In genomic region chr4:142036795-142037583, GRCh38 we compare ENCODE assay signal across 1 cellular context.
TF ChIP-seq lines count a peak whose summit lies in the region.

No MANE protein-coding gene starts in this region.

TF ChIP-seq in IMR-90, 13 proteins besides CTCF, POLR2A, EP300 and RAD21:
- TF ChIP-seq CHD1 (IDR thresholded peaks at IDR 0.05; ENCODE audit: low read depth, low read length) (no peak), FOS (IDR thresholded peaks at IDR 0.05; ENCODE audit: low read depth, low read length) (no peak), MAFK (IDR thresholded peaks at IDR 0.05; ENCODE audit: low read depth, low read length) (no peak), ELK1 (IDR thresholded peaks at IDR 0.05; ENCODE audit: borderline replicate concordance, low read depth, low read length) (no peak), MXI1 (IDR thresholded peaks at IDR 0.05; ENCODE audit: borderline replicate concordance, low read depth, low read length) (no peak), RFX5 (IDR thresholded peaks at IDR 0.05; ENCODE audit: low read depth, low read length) (no peak), SMC3 (IDR thresholded peaks at IDR 0.05; ENCODE audit: low read depth, low read length) (no peak)
